Comparison of ENCODE assay signal across 7 cellular contexts in the genomic region with DNA sequence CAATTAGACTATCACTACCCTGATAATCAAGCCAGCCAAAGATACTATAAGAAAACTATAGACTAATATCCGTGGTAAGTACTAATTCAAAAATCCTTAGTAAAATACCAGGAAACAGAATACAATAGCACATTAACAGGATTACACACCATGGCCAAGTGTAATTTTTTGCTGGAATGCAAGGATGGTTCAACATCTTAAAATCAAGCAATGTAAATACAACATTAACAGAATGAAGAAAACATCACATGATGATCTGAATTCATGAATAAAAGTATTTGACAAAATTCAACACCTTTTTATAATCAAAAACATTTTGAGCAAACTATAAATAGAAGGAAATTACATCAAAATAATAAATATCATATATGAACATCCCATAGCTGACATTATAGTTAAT.
"Had no signal": no experiment of that assay in that cellular context is flagged by ENCODE, and none has a peak within 500 bp of the region (broad histone marks: within the 10 kb centered on the region; RNA-seq: fewer than 3 reads in every experiment).

No MANE protein-coding gene starts in this region.

- H3K4me2 ChIP-seq: GM23338, KMS-11 had no signal

- H3K4me3 ChIP-seq: GM23338 had no signal

- ATAC-seq: GM23338 had no signal

- H3K27ac ChIP-seq: KMS-11 had no signal

- H2AFZ ChIP-seq: GM23338 had no signal

- DNase-seq: H9, HCEC 1CT, HFFc6, IMR-90, KBM-7 had no signal
